In genomic region chr17:81285894-81286293, GRCh38 we compare ENCODE assay signal across 10 cellular contexts. TPM values are rescaled to one million over a fixed set of nuclear protein-coding genes. Genes with fewer than 3 reads are reported as not detected.
DNase-seq lines count a peak whose midpoint lies in the region; ATAC-seq and TF ChIP-seq lines count a peak whose summit lies in the region.
"Had no signal": no experiment of that assay in that cellular context is flagged by ENCODE, and none has a peak within 500 bp of the region (broad histone marks: within the 10 kb centered on the region; RNA-seq: fewer than 3 reads in every experiment).

No MANE protein-coding gene starts in this region.

- 53 to 62% (median 61%) methylated on average over 10 to 12 of the region's 12 CpGs for WGBS in heart left ventricle, 4 donors
- WGBS in hepatocyte (ENCODE audit: low lambda C conversion rate, missing lambda C conversion rate) = 78% methylated on average over 12 of the region's 12 CpGs

- CTCF ChIA-PET in activated CD8-positive, alpha-beta T cell treated with anti-CD3 and anti-CD28 coated beads, Interleukin-2, amount 10 ng/mL, durations not matched to agents 7 days and 5 days (lab: Charles Lee) = interaction anchor here (1.1 to 2.3 kb wide), 2 partner anchors 9 to 199 kb away, joined by 3 to 6 read pairs; partner anchors contain the start of gene SLC38A10

- H3K27me3 Mint-ChIP-seq in HFFc6 (ENCODE audit: insufficient read depth) = no peaks in the 10 kb centered on the region; the same call in 1 of the 2 replicates
- no peaks in the 10 kb centered on the region for H3K27me3 Mint-ChIP-seq in activated CD8-positive, alpha-beta T cell treated with anti-CD3 and anti-CD28 coated beads, Interleukin-2, amount 10 ng/mL, durations not matched to agents 7 days and 5 days (ENCODE audit: low read depth)
- H3K27me3 Mint-ChIP-seq: brain had no signal

- no peak for ATAC-seq in activated CD8-positive, alpha-beta T cell treated with anti-CD3 and anti-CD28 coated beads, Interleukin-2, amount 10 ng/mL, durations not matched to agents 7 days and 5 days
- ATAC-seq in heart left ventricle (peak in 2 of 4 donors; percentile 13 to 52), HG03521 (IDR thresholded peaks at IDR 0.05; ENCODE audit: unreplicated experiment) (no peak)
- peak; percentile 33 for ATAC-seq in stimulated activated effector memory CD8-positive, alpha-beta T cell treated with anti-CD3 and anti-CD28 coated beads, Interleukin-12 subunit alpha, Interleukin-12 subunit beta, amount 100 ng/mL, for 72 hours

- DNase-seq in HFFc6 = no peak
- no peak for DNase-seq in activated CD8-positive, alpha-beta T cell treated with anti-CD3 and anti-CD28 coated beads, Interleukin-2, amount 10 ng/mL, durations not matched to agents 7 days and 5 days
- DNase-seq in heart left ventricle = no peak
- no peak for DNase-seq in stimulated activated effector memory CD8-positive, alpha-beta T cell treated with anti-CD3 and anti-CD28 coated beads, Interleukin-12 subunit alpha, Interleukin-12 subunit beta, amount 100 ng/mL, for 72 hours (ENCODE audit: low spot score in 2 of 2)
- DNase-seq in DMS79 treated with DMSO at 0.1 percent for 48 hours (lab: John Stamatoyannopoulos, UW) = no peak
- DNase-seq in hepatic stellate cell (ENCODE audit: low spot score) = no peak
- no peak for DNase-seq in hepatocyte (ENCODE audit: low spot score)
- DNase-seq: NCI-H2107 had no signal

- TF ChIP-seq CTCF in HFFc6 (IDR thresholded peaks at IDR 0.05) = no peak
- TF ChIP-seq CTCF in heart left ventricle (IDR thresholded peaks at IDR 0.05) = no peak
- no peak for TF ChIP-seq CTCF in hepatocyte (IDR thresholded peaks at IDR 0.05; ENCODE audit: poor library complexity)

- POLR2A ChIA-PET in activated CD8-positive, alpha-beta T cell treated with anti-CD3 and anti-CD28 coated beads, Interleukin-2, amount 10 ng/mL, durations not matched to agents 7 days and 5 days (lab: Charles Lee) = interaction anchor here (2.2 kb wide), 1 partner anchor 9 kb away, joined by 10 read pairs; the partner anchor contains the start of gene SLC38A10

- no peaks in the 10 kb centered on the region for H3K27me3 ChIP-seq in heart left ventricle
- no peaks in the 10 kb centered on the region for H3K27me3 ChIP-seq in hepatocyte

- H3K4me2 ChIP-seq in hepatocyte = no peak overlapping the region

- H2AFZ ChIP-seq in hepatocyte = no peak overlapping the region

- H3K9me3 ChIP-seq in heart left ventricle = no peaks in the 10 kb centered on the region
- no peaks in the 10 kb centered on the region for H3K9me3 ChIP-seq in hepatocyte (ENCODE audit: low read depth)

- H3K79me2 ChIP-seq in hepatocyte = peaks cover 65% of the 10 kb centered on the region

- peak overlapping the region; percentile 62 for H3K27ac Mint-ChIP-seq in HFFc6
- H3K27ac Mint-ChIP-seq in activated CD8-positive, alpha-beta T cell treated with anti-CD3 and anti-CD28 coated beads, Interleukin-2, amount 10 ng/mL, durations not matched to agents 7 days and 5 days = peak overlapping the region; percentile 86
- H3K27ac Mint-ChIP-seq in stimulated activated effector memory CD8-positive, alpha-beta T cell treated with anti-CD3 and anti-CD28 coated beads, Interleukin-12 subunit alpha, Interleukin-12 subunit beta, amount 100 ng/mL, for 72 hours = peak overlapping the region; percentile 96

- no peak for TF ChIP-seq POLR2A in heart left ventricle (IDR thresholded peaks at IDR 0.05)

- H3K36me3 ChIP-seq in heart left ventricle (peaks cover 0 to 60% (median 24%) of the 10 kb centered on the region in 9 donors), hepatocyte (replicated peaks; ENCODE audit: insufficient read depth, low read depth) (no peaks in the 10 kb centered on the region)

- intact Hi-C loops in heart left ventricle (cut with DNase I) = loop anchor here in 1 of 10 donors (2.0 kb wide), 1 partner anchor 199 kb away; no protein-coding TSS in a partner anchor

- H3K36me3 Mint-ChIP-seq in HFFc6 (ENCODE audit: low read depth) = peaks cover 5% of the 10 kb centered on the region; the same call in 1 of the 2 replicates
- H3K36me3 Mint-ChIP-seq in activated CD8-positive, alpha-beta T cell treated with anti-CD3 and anti-CD28 coated beads, Interleukin-2, amount 10 ng/mL, durations not matched to agents 7 days and 5 days (ENCODE audit: low read depth) = peaks cover 41% of the 10 kb centered on the region
- H3K36me3 Mint-ChIP-seq in stimulated activated effector memory CD8-positive, alpha-beta T cell treated with anti-CD3 and anti-CD28 coated beads, Interleukin-12 subunit alpha, Interleukin-12 subunit beta, amount 100 ng/mL, for 72 hours = peaks cover 52% of the 10 kb centered on the region

- H3K27ac ChIP-seq in heart left ventricle (peak overlapping the region; percentile 71 to 94 (median 82)), hepatocyte (no peak overlapping the region)

- H3K4me3 Mint-ChIP-seq in HFFc6 = no peak overlapping the region
- peak overlapping the region; percentile 79 for H3K4me3 Mint-ChIP-seq in activated CD8-positive, alpha-beta T cell treated with anti-CD3 and anti-CD28 coated beads, Interleukin-2, amount 10 ng/mL, durations not matched to agents 7 days and 5 days
- peak overlapping the region; percentile 85 for H3K4me3 Mint-ChIP-seq in stimulated activated effector memory CD8-positive, alpha-beta T cell treated with anti-CD3 and anti-CD28 coated beads, Interleukin-12 subunit alpha, Interleukin-12 subunit beta, amount 100 ng/mL, for 72 hours
- H3K4me3 Mint-ChIP-seq: brain had no signal

- H3K4me1 Mint-ChIP-seq in HFFc6 (ENCODE audit: low read depth) = peaks cover 7% of the 10 kb centered on the region
- peaks cover 46% of the 10 kb centered on the region for H3K4me1 Mint-ChIP-seq in activated CD8-positive, alpha-beta T cell treated with anti-CD3 and anti-CD28 coated beads, Interleukin-2, amount 10 ng/mL, durations not matched to agents 7 days and 5 days (ENCODE audit: low read depth)
- peaks cover 50% of the 10 kb centered on the region for H3K4me1 Mint-ChIP-seq in stimulated activated effector memory CD8-positive, alpha-beta T cell treated with anti-CD3 and anti-CD28 coated beads, Interleukin-12 subunit alpha, Interleukin-12 subunit beta, amount 100 ng/mL, for 72 hours

- H3K4me3 ChIP-seq in heart left ventricle (peak overlapping the region in 10 of 12 donors; percentile 38 to 58 (median 46)), hepatocyte (no peak overlapping the region)

- H4K20me1 ChIP-seq in hepatocyte (ENCODE audit: insufficient read depth, poor library complexity, severe bottlenecking) = peaks cover 5% of the 10 kb centered on the region

- H3K9me2 ChIP-seq in hepatocyte (replicated peaks; ENCODE audit: insufficient read depth) = no peaks in the 10 kb centered on the region

- H3K4me1 ChIP-seq in heart left ventricle = peaks cover 4 to 61% (median 28%) of the 10 kb centered on the region in 12 donors
- H3K4me1 ChIP-seq in hepatocyte (ENCODE audit: insufficient read depth) = no peaks in the 10 kb centered on the region

- H3K9me3 Mint-ChIP-seq in HFFc6 = no peaks in the 10 kb centered on the region
- no peaks in the 10 kb centered on the region for H3K9me3 Mint-ChIP-seq in activated CD8-positive, alpha-beta T cell treated with anti-CD3 and anti-CD28 coated beads, Interleukin-2, amount 10 ng/mL, durations not matched to agents 7 days and 5 days (ENCODE audit: insufficient read depth)
- H3K9me3 Mint-ChIP-seq in stimulated activated effector memory CD8-positive, alpha-beta T cell treated with anti-CD3 and anti-CD28 coated beads, Interleukin-12 subunit alpha, Interleukin-12 subunit beta, amount 100 ng/mL, for 72 hours = no peaks in the 10 kb centered on the region
- H3K9me3 Mint-ChIP-seq: brain had no signal

RNA-seq across cellular contexts. Expression of gene SLC38A10, which starts 9.2 kb away (rescaled TPM):
- total RNA-seq in HFFc6 (2021; fragmentation: NEBNext Ultra II Directional; extraction: Animal tissue kit (Norgen Biotek cat#: 25700)) = 10 to 100 TPM; 71.2 to 88.3 (median 72.2) TPM
- total RNA-seq in activated CD8-positive, alpha-beta T cell treated with anti-CD3 and anti-CD28 coated beads, Interleukin-2, amount 10 ng/mL, durations not matched to agents 7 days and 5 days = 10 to 100 TPM; 78.5 to 83.5 TPM
- total RNA-seq in heart left ventricle (10 to 100 TPM; 27.4 to 67.7 (median 43.1) TPM), hepatocyte (71.3 and 91.4 TPM in 2 replicates)
- polyA plus RNA-seq in heart left ventricle (10 to 100 TPM; 48.0 to 63.3 TPM), hepatocyte (123 and 124 TPM in 2 replicates)

RNA-seq across cellular contexts. Expression of gene NDUFAF8, which starts 46.8 kb away (rescaled TPM):
- 100 to 1,000 TPM in 1 of 6 experiments, 10 to 100 TPM in 5; 67.0 to 103 (median 87.9) TPM for total RNA-seq in HFFc6 (2021; fragmentation: NEBNext Ultra II Directional; extraction: Animal tissue kit (Norgen Biotek cat#: 25700))
- 10 to 100 TPM; 42.3 to 48.3 TPM for total RNA-seq in activated CD8-positive, alpha-beta T cell treated with anti-CD3 and anti-CD28 coated beads, Interleukin-2, amount 10 ng/mL, durations not matched to agents 7 days and 5 days
- total RNA-seq in heart left ventricle (10 to 100 TPM; 31.8 to 77.1 (median 50.2) TPM), hepatocyte (22.0 and 25.8 TPM in 2 replicates)
- polyA plus RNA-seq in heart left ventricle (10 to 100 TPM; 26.7 to 51.9 TPM), hepatocyte (99.8 and 106 TPM in 2 replicates)

RNA-seq across cellular contexts. Expression of gene TEPSIN, which starts 47.0 kb away (rescaled TPM):
- total RNA-seq in HFFc6 (2021; fragmentation: NEBNext Ultra II Directional; extraction: Animal tissue kit (Norgen Biotek cat#: 25700)) = 10 to 100 TPM; 16.2 to 22.5 (median 19.0) TPM
- 10 to 100 TPM; 43.8 to 52.7 TPM for total RNA-seq in activated CD8-positive, alpha-beta T cell treated with anti-CD3 and anti-CD28 coated beads, Interleukin-2, amount 10 ng/mL, durations not matched to agents 7 days and 5 days
- total RNA-seq in heart left ventricle = 10 to 100 TPM in 5 of 9 donors, 1 to 10 TPM in 4; 6.8 to 16.0 (median 10.2) TPM
- polyA plus RNA-seq in heart left ventricle = 10 to 100 TPM; 12.4 to 14.4 TPM
- total RNA-seq in hepatocyte = 13.7 and 34.1 TPM in 2 replicates
- 44.3 and 59.2 TPM in 2 replicates for polyA plus RNA-seq in hepatocyte
